In genomic region chr10:69504576-69505250, GRCh38 we compare ENCODE assay signal across 1 cellular context.
TF ChIP-seq lines count a peak whose summit lies in the region.

No MANE protein-coding gene starts in this region.

TF ChIP-seq in GM23338, 12 proteins besides CTCF, POLR2A, EP300 and RAD21:
- TF ChIP-seq, protein P1, sequence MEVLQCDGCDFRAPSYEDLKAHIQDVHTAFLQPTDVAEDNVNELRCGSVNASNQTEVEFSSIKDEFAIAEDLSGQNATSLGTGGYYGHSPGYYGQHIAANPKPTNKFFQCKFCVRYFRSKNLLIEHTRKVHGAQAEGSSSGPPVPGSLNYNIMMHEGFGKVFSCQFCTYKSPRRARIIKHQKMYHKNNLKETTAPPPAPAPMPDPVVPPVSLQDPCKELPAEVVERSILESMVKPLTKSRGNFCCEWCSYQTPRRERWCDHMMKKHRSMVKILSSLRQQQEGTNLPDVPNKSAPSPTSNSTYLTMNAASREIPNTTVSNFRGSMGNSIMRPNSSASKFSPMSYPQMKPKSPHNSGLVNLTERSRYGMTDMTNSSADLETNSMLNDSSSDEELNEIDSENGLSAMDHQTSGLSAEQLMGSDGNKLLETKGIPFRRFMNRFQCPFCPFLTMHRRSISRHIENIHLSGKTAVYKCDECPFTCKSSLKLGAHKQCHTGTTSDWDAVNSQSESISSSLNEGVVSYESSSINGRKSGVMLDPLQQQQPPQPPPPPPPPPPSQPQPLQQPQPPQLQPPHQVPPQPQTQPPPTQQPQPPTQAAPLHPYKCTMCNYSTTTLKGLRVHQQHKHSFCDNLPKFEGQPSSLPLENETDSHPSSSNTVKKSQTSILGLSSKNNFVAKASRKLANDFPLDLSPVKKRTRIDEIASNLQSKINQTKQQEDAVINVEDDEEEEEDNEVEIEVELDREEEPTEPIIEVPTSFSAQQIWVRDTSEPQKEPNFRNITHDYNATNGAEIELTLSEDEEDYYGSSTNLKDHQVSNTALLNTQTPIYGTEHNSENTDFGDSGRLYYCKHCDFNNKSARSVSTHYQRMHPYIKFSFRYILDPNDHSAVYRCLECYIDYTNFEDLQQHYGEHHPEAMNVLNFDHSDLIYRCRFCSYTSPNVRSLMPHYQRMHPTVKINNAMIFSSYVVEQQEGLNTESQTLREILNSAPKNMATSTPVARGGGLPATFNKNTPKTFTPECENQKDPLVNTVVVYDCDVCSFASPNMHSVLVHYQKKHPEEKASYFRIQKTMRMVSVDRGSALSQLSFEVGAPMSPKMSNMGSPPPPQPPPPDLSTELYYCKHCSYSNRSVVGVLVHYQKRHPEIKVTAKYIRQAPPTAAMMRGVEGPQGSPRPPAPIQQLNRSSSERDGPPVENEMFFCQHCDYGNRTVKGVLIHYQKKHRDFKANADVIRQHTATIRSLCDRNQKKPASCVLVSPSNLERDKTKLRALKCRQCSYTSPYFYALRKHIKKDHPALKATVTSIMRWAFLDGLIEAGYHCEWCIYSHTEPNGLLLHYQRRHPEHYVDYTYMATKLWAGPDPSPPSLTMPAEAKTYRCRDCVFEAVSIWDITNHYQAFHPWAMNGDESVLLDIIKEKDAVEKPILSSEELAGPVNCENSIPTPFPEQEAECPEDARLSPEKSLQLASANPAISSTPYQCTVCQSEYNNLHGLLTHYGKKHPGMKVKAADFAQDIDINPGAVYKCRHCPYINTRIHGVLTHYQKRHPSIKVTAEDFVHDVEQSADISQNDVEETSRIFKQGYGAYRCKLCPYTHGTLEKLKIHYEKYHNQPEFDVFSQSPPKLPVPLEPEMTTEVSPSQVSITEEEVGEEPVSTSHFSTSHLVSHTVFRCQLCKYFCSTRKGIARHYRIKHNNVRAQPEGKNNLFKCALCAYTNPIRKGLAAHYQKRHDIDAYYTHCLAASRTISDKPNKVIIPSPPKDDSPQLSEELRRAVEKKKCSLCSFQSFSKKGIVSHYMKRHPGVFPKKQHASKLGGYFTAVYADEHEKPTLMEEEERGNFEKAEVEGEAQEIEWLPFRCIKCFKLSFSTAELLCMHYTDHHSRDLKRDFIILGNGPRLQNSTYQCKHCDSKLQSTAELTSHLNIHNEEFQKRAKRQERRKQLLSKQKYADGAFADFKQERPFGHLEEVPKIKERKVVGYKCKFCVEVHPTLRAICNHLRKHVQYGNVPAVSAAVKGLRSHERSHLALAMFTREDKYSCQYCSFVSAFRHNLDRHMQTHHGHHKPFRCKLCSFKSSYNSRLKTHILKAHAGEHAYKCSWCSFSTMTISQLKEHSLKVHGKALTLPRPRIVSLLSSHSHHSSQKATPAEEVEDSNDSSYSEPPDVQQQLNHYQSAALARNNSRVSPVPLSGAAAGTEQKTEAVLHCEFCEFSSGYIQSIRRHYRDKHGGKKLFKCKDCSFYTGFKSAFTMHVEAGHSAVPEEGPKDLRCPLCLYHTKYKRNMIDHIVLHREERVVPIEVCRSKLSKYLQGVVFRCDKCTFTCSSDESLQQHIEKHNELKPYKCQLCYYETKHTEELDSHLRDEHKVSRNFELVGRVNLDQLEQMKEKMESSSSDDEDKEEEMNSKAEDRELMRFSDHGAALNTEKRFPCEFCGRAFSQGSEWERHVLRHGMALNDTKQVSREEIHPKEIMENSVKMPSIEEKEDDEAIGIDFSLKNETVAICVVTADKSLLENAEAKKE (CRISPR knock-in tag; IDR thresholded peaks at IDR 0.05) = no peak
- TF ChIP-seq ZNF114 (CRISPR knock-in tag; IDR thresholded peaks at IDR 0.05) (no peak), ZNF331 (CRISPR knock-in tag; IDR thresholded peaks at IDR 0.05; ENCODE audit: low read depth) (no peak), ETS1 (IDR thresholded peaks at IDR 0.05) (no peak), EZH2phosphoT487 (IDR thresholded peaks at IDR 0.05; ENCODE audit: unreplicated experiment) (no peak), EZH2 (IDR thresholded peaks at IDR 0.05; ENCODE audit: low read depth, unreplicated experiment) (no peak), POLR2AphosphoS5 (IDR thresholded peaks at IDR 0.05; ENCODE audit: low read depth) (no peak), JUNB (IDR thresholded peaks at IDR 0.05; ENCODE audit: unreplicated experiment) (no peak), NANOG (IDR thresholded peaks at IDR 0.05; ENCODE audit: borderline replicate concordance) (no peak), STAT1 (IDR thresholded peaks at IDR 0.05; ENCODE audit: unreplicated experiment) (no peak), CREB1 (CRISPR knock-in tag; IDR thresholded peaks at IDR 0.05; ENCODE audit: low read depth) (no peak)
